ENCODE assay signal across 8 cellular contexts in the genomic region with DNA sequence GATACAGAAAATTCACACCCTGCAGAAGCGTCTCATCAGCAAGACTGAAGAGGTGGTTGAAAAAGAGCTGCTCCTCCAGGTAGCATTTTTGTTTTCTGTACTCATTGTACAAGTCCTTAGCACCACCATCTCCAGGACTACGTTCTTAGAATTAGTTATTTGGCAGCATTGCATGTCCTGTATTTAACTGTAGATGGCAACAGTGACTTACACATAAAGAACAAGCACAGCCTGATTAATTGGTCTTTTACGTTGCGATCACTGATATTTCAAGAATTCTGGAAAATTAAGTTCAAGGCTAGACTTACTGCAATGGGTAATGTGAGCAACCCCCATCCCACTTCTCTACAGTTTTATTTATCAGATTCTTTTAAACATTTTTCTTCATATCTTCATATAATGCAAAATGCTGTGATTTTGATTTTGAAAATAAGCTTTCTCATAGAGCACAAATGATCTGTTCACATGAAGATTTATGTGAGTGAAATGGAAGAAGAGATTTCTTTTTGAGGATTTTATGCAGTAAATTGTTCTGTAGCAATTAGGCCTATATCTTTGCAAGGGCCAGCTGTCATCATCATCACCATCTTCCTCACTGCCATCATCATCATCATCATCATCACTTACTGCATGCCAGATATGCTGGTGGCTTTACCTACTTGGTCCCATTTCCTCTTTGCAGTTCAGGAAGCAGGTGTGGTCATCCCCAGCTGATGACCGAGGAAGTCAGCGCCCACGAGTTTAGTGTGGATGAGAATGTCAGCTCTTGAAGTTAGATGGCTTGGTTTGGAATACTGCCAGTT.
DNase-seq lines count a peak whose midpoint lies in the region; ATAC-seq and TF ChIP-seq lines count a peak whose summit lies in the region.

No MANE protein-coding gene starts in this region.

- CTCF ChIA-PET in HEK293T (lab: Yijun Ruan, JAX), result interaction anchor here (0.6 to 1.8 kb wide), 8 partner anchors 9 to 371 kb away, joined by 3 to 5 read pairs (median 3); no protein-coding TSS in a partner anchor

- H3K27ac Mint-ChIP-seq in effector memory CD8-positive, alpha-beta T cell, result no peak overlapping the region

- POLR2A ChIA-PET in HEK293T (lab: Yijun Ruan, JAX), result no interaction called here

- no peaks in the 10 kb centered on the region for H3K36me3 Mint-ChIP-seq in effector memory CD8-positive, alpha-beta T cell (ENCODE audit: insufficient read depth)

- peaks cover 0 to 2% of the 10 kb centered on the region in 2 donors for H3K4me1 Mint-ChIP-seq in effector memory CD8-positive, alpha-beta T cell (ENCODE audit: low read depth in 2 of 2)

- DNase-seq in DMS 273 treated with DMSO at 0.1 percent for 48 hours (lab: John Stamatoyannopoulos, UW), result peak; percentile 5
- DNase-seq in HEK293T (ENCODE audit: extremely low spot score), result peak; percentile 27
- DNase-seq in inferior parietal cortex (ENCODE audit: extremely low spot score), result peak; percentile 50
- no peak for DNase-seq in effector memory CD8-positive, alpha-beta T cell
- no peak for DNase-seq in stimulated activated CD4-positive, alpha-beta T cell treated with anti-CD3 and anti-CD28 coated beads, Interleukin-4, amount 100 ng/mL, for 1 hour

- no peak overlapping the region for H3K4me3 Mint-ChIP-seq in effector memory CD8-positive, alpha-beta T cell

- ATAC-seq in SK-N-SH treated with all-trans-retinoic acid at 6 μM for 48 hours, result peak; percentile 94
- ATAC-seq in effector memory CD8-positive, alpha-beta T cell (replicated peaks), result no peak
- no peak for ATAC-seq in GM19452 (IDR thresholded peaks at IDR 0.05; ENCODE audit: unreplicated experiment)
- ATAC-seq in HG03469 (IDR thresholded peaks at IDR 0.05; ENCODE audit: unreplicated experiment), result no peak

- no peaks in the 10 kb centered on the region for H3K9me3 Mint-ChIP-seq in effector memory CD8-positive, alpha-beta T cell

- H3K27me3 Mint-ChIP-seq in effector memory CD8-positive, alpha-beta T cell, result peaks cover 22 to 38% of the 10 kb centered on the region in 2 donors

TF ChIP-seq in HEK293T, 16 proteins besides CTCF, POLR2A, EP300 and RAD21:
- TF ChIP-seq LEF1 (IDR thresholded peaks at IDR 0.05; ENCODE audit: borderline replicate concordance), result no peak
- no peak for TF ChIP-seq FOXA1 (IDR thresholded peaks at IDR 0.05)
- TF ChIP-seq CTBP1 (IDR thresholded peaks at IDR 0.05; ENCODE audit: borderline replicate concordance), result no peak
- no peak for TF ChIP-seq BHLHE40 (IDR thresholded peaks at IDR 0.05; ENCODE audit: borderline replicate concordance)
- TF ChIP-seq ZNF384 (IDR thresholded peaks at IDR 0.05), result no peak
- no peak for TF ChIP-seq HDGF (IDR thresholded peaks at IDR 0.05; ENCODE audit: borderline replicate concordance)
- TF ChIP-seq L3MBTL2 (conservative IDR thresholded peaks at IDR 0.05), result no peak
- TF ChIP-seq SP1 (IDR thresholded peaks at IDR 0.05), result no peak
- no peak for TF ChIP-seq TARDBP (IDR thresholded peaks at IDR 0.05)
- TF ChIP-seq SUZ12 (IDR thresholded peaks at IDR 0.05), result no peak
- no peak for TF ChIP-seq NFRKB (IDR thresholded peaks at IDR 0.05)
- no peak for TF ChIP-seq FOXK2 (IDR thresholded peaks at IDR 0.05)
- TF ChIP-seq FOXM1 (IDR thresholded peaks at IDR 0.05; ENCODE audit: borderline replicate concordance), result no peak
- TF ChIP-seq ARNT (IDR thresholded peaks at IDR 0.05), result no peak
- TF ChIP-seq, protein P1, sequence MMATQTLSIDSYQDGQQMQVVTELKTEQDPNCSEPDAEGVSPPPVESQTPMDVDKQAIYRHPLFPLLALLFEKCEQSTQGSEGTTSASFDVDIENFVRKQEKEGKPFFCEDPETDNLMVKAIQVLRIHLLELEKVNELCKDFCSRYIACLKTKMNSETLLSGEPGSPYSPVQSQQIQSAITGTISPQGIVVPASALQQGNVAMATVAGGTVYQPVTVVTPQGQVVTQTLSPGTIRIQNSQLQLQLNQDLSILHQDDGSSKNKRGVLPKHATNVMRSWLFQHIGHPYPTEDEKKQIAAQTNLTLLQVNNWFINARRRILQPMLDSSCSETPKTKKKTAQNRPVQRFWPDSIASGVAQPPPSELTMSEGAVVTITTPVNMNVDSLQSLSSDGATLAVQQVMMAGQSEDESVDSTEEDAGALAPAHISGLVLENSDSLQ (IDR thresholded peaks at IDR 0.05), result no peak
- no peak for TF ChIP-seq ELF4 (IDR thresholded peaks at IDR 0.05)

TF ChIP-seq in SK-N-SH treated with all-trans-retinoic acid at 6 μM for 48 hours, 23 proteins besides CTCF, POLR2A, EP300 and RAD21:
- TF ChIP-seq ARNTL (CRISPR knock-in tag; IDR thresholded peaks at IDR 0.05; ENCODE audit: borderline replicate concordance, low read depth) (no peak), ESRRG (CRISPR knock-in tag; IDR thresholded peaks at IDR 0.05) (no peak), TCF4 (CRISPR knock-in tag; IDR thresholded peaks at IDR 0.05; ENCODE audit: borderline replicate concordance) (no peak)
TF ChIP-seq in SK-N-SH treated with all-trans-retinoic acid at 6 μM for 48 hours: peak in this region for 0.

Comparison
In these comparisons a context has a peak if more than half of its experiments do, and no peak if none do; other contexts are left out.
1. DNase-seq: peak in DMS 273 treated with DMSO at 0.1 percent for 48 hours (single experiment), HEK293T (single experiment) and inferior parietal cortex (single experiment); none in effector memory CD8-positive, alpha-beta T cell (0 of 3) and stimulated activated CD4-positive, alpha-beta T cell treated with anti-CD3 and anti-CD28 coated beads, Interleukin-4, amount 100 ng/mL, for 1 hour (single experiment).